Comparison of ENCODE assay signal across 8 cellular contexts in genomic region chr20:5654557-5654956, GRCh38. TPM values are rescaled to one million over a fixed set of nuclear protein-coding genes. Genes with fewer than 3 reads are reported as not detected.
DNase-seq lines count a peak whose midpoint lies in the region; ATAC-seq lines count a peak whose summit lies in the region.
"Had no signal": no experiment of that assay in that cellular context is flagged by ENCODE, and none has a peak within 500 bp of the region (broad histone marks: within the 10 kb centered on the region; RNA-seq: fewer than 3 reads in every experiment).

No MANE protein-coding gene starts in this region.

- DNase-seq in NCI-H69 (lab: John Stamatoyannopoulos, UW) (peak; percentile 95), dedifferentiated amniotic fluid mesenchymal stem cell (ENCODE audit: extremely low spot score) (peak; percentile 71), pulmonary artery endothelial cell (ENCODE audit: low read depth, low spot score) (peak; percentile 59), NCI-H187 treated with DMSO at 0.1 percent for 48 hours (lab: John Stamatoyannopoulos, UW) (no peak)
- DNase-seq: amygdala had no signal

- ATAC-seq in GM18868 (IDR thresholded peaks at IDR 0.05; ENCODE audit: unreplicated experiment) (peak; percentile 19), HG02870 (IDR thresholded peaks at IDR 0.05; ENCODE audit: unreplicated experiment) (no peak), GM21367 (IDR thresholded peaks at IDR 0.05; ENCODE audit: unreplicated experiment) (no peak)

RNA-seq across cellular contexts. Expression of gene GPCPD1, which starts 43.8 kb away (rescaled TPM):
- total RNA-seq in pulmonary artery endothelial cell, result 8.0 and 11.3 TPM in 2 replicates
